In the genomic region with DNA sequence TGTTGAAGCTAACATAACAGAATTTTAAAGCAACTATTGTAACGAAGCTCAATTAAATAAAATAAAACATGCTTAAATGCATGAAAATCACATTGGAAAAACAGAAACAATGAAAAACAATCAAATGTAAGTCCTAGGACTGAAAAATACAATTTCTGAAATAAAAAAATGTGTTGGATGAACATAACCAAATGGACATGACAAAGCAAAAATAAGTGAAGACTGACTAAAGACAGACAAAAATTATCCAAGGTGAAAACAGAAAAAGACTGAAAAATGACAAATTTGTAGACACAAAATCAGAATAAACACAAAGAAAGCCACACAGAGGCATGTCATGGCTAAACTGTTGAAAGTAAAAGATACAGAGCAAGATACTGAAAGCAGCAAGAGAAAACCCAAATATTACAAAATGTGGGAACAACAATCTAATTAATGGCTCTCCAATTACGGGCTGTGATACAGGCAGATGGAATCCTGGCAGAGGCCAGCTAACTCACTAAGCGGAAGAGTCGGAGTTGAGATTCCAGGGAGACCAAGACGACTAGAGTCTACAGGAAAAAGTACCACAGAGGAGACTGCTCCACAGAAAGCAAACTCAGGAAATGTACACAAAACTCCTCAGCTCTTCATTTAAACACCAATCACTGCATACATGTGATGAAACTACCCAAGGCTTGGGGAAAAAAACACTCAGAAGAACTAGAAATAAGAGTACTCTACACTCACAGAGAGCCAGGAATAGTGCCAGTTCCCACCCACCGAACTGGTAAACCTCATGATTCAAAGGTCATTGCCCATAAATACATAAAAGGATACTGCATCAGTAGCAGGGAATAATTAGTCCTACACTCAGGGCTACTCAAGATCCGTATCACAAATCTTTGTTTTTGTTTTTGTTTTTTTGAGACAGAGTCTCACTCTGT, we compare ENCODE assay signal across 11 cellular contexts.
DNase-seq lines count a peak whose midpoint lies in the region; ATAC-seq, FAIRE-seq and TF ChIP-seq lines count a peak whose summit lies in the region.
"Had no signal": no experiment of that assay in that cellular context is flagged by ENCODE, and none has a peak within 500 bp of the region (broad histone marks: within the 10 kb centered on the region; RNA-seq: fewer than 3 reads in every experiment).

No MANE protein-coding gene starts in this region.

- H3K9me3 Mint-ChIP-seq in stimulated activated effector memory CD8-positive, alpha-beta T cell treated with anti-CD3 and anti-CD28 coated beads, Interleukin-12 subunit alpha, Interleukin-12 subunit beta, amount 100 ng/mL, for 72 hours: no peaks in the 10 kb centered on the region

- H3K4me1 Mint-ChIP-seq in stimulated activated effector memory CD8-positive, alpha-beta T cell treated with anti-CD3 and anti-CD28 coated beads, Interleukin-12 subunit alpha, Interleukin-12 subunit beta, amount 100 ng/mL, for 72 hours: peaks cover 7% of the 10 kb centered on the region

- H3K4me3 Mint-ChIP-seq in stimulated activated effector memory CD8-positive, alpha-beta T cell treated with anti-CD3 and anti-CD28 coated beads, Interleukin-12 subunit alpha, Interleukin-12 subunit beta, amount 100 ng/mL, for 72 hours: no peak overlapping the region
- H3K4me3 Mint-ChIP-seq: activated naive CD8-positive, alpha-beta T cell treated with anti-CD3 and anti-CD28 coated beads, Interleukin-2, amount 10 ng/mL, durations not matched to agents 7 days and 5 days; nephron had no signal

- peak; percentile 18 for FAIRE-seq in GM19239 (lab: Jason Lieb, UNC)

- TF ChIP-seq CTCF in foreskin fibroblast (IDR thresholded peaks at IDR 0.05; ENCODE audit: low read depth, low read length): no peak

- peaks cover 6% of the 10 kb centered on the region for H3K36me3 Mint-ChIP-seq in stimulated activated effector memory CD8-positive, alpha-beta T cell treated with anti-CD3 and anti-CD28 coated beads, Interleukin-12 subunit alpha, Interleukin-12 subunit beta, amount 100 ng/mL, for 72 hours

- DNase-seq in GM19239 (ENCODE audit: insufficient read length, low spot score) (no peak), amniotic epithelial cell (ENCODE audit: low read depth) (peak; percentile 63), foreskin fibroblast (peak; percentile 13 to 40), NCI-H524 treated with DMSO at 0.1 percent for 48 hours (lab: John Stamatoyannopoulos, UW) (no peak), NCI-H1105 treated with DMSO at 0.1 percent for 48 hours (lab: John Stamatoyannopoulos, UW) (no peak)
- no peak for DNase-seq in stimulated activated effector memory CD8-positive, alpha-beta T cell treated with anti-CD3 and anti-CD28 coated beads, Interleukin-12 subunit alpha, Interleukin-12 subunit beta, amount 100 ng/mL, for 72 hours (ENCODE audit: low spot score in 2 of 2)
- DNase-seq: activated naive CD8-positive, alpha-beta T cell treated with anti-CD3 and anti-CD28 coated beads, Interleukin-2, amount 10 ng/mL, durations not matched to agents 7 days and 5 days; sigmoid colon had no signal

- H3K4me3 ChIP-seq in foreskin fibroblast (ENCODE audit: low read depth in 1 of 2, low read length in 2 of 2): peak overlapping the region in 1 of 2 donors; percentile 11
- H3K4me3 ChIP-seq: sigmoid colon had no signal

- peak overlapping the region; percentile 41 for H3K27ac Mint-ChIP-seq in stimulated activated effector memory CD8-positive, alpha-beta T cell treated with anti-CD3 and anti-CD28 coated beads, Interleukin-12 subunit alpha, Interleukin-12 subunit beta, amount 100 ng/mL, for 72 hours
- H3K27ac Mint-ChIP-seq: activated naive CD8-positive, alpha-beta T cell treated with anti-CD3 and anti-CD28 coated beads, Interleukin-2, amount 10 ng/mL, durations not matched to agents 7 days and 5 days had no signal

- no peak for ATAC-seq in stimulated activated effector memory CD8-positive, alpha-beta T cell treated with anti-CD3 and anti-CD28 coated beads, Interleukin-12 subunit alpha, Interleukin-12 subunit beta, amount 100 ng/mL, for 72 hours
- no peak for ATAC-seq in esophagus mucosa
- ATAC-seq: HCT116 had no signal

Comparison
In these comparisons a context has a peak if more than half of its experiments do, and no peak if none do; other contexts are left out.
1. DNase-seq: peak in amniotic epithelial cell (single experiment) and foreskin fibroblast (2 of 2); none in GM19239 (single experiment), stimulated activated effector memory CD8-positive, alpha-beta T cell treated with anti-CD3 and anti-CD28 coated beads, Interleukin-12 subunit alpha, Interleukin-12 subunit beta, amount 100 ng/mL, for 72 hours (0 of 2), NCI-H524 treated with DMSO at 0.1 percent for 48 hours (single experiment) and NCI-H1105 treated with DMSO at 0.1 percent for 48 hours (single experiment).